ENCODE assay signal across 17 cellular contexts in the genomic region with DNA sequence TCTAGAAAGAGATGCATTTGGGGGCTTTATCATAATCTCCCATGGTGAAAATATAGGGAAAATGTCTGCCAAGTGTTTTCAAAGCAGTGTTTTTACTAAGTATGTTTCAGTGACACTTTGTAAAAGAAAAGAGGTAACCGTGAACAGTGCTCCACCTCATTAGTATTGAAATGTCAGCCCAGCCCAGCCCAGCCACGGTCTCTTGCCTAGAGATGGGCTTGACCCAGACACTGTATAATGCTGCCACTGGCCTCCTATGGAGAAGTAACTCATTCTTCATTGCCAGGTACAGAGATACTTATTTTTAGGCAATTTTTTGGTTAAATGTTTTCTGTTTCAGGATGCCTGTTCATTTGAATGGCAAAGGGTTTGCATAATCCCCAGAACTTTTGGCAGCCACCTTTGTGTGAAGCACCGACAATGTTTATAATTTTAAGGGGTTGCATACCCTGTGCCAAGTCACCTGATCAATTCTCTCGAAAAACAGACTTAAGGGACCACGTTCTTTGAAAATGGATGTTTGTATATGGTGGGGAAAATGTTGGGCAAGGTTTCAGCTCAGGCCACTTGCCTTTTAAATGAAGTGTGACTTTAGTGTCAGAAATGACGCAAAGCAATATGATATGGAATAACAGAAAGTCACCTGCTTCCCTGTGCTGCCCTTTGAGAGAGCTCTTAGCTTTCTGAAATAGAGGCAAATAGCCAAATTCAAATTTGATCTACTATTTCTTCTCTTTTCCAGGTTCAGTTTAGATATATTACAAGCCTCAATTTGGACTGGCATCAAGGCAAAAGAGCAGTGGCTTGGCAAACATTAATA.
"Had no signal": no experiment of that assay in that cellular context is flagged by ENCODE, and none has a peak within 500 bp of the region (broad histone marks: within the 10 kb centered on the region; RNA-seq: fewer than 3 reads in every experiment).

No MANE protein-coding gene starts in this region.

- H3K4me2 ChIP-seq: smooth muscle cell had no signal

- H3K27me3 ChIP-seq: brain microvascular endothelial cell, foreskin keratinocyte, right lobe of liver, suprapubic skin, upper lobe of left lung had no signal

- DNase-seq: activated CD4-positive, alpha-beta T cell treated with anti-CD3 and anti-CD28 coated beads for 4 hours; activated CD8-positive, alpha-beta T cell treated with anti-CD3 and anti-CD28 coated beads for 36 hours; activated naive CD4-positive, alpha-beta T cell; activated naive CD8-positive, alpha-beta T cell treated with anti-CD3 and anti-CD28 coated beads, Interleukin-2, amount 10 ng/mL, durations not matched to agents 7 days and 5 days; brain microvascular endothelial cell; cerebellar nuclear complex; effector CD8-positive, alpha-beta T cell; foreskin keratinocyte; kidney glomerular epithelial cell; psoas muscle; right lobe of liver; stimulated activated CD4-positive, alpha-beta T cell treated with anti-CD3 and anti-CD28 coated beads, Interleukin-4, amount 100 ng/mL, for 4 hours; stimulated activated CD8-positive, alpha-beta memory T cell treated with anti-CD3 and anti-CD28 coated beads, Interleukin-4, amount 100 ng/mL, for 48 hours; stimulated activated naive CD8-positive, alpha-beta T cell treated with anti-CD3 and anti-CD28 coated beads, Interleukin-15, Interleukin-2, amounts not matched to agents 100 U/mL and 50 U/mL, for 24 hours had no signal

- H3K36me3 ChIP-seq: brain microvascular endothelial cell, right lobe of liver, suprapubic skin, upper lobe of left lung had no signal

- ATAC-seq: activated CD8-positive, alpha-beta T cell treated with anti-CD3 and anti-CD28 coated beads for 36 hours; foreskin keratinocyte; psoas muscle; right lobe of liver; stimulated activated naive CD8-positive, alpha-beta T cell treated with anti-CD3 and anti-CD28 coated beads, Interleukin-15, Interleukin-2, amounts not matched to agents 100 U/mL and 50 U/mL, for 24 hours had no signal

- H3K27ac ChIP-seq: brain microvascular endothelial cell, foreskin keratinocyte, psoas muscle, right lobe of liver, suprapubic skin, upper lobe of left lung had no signal

- H3K9me3 ChIP-seq: psoas muscle, right lobe of liver, suprapubic skin, upper lobe of left lung had no signal

- H3K4me3 ChIP-seq: psoas muscle, right lobe of liver, smooth muscle cell, suprapubic skin, upper lobe of left lung had no signal

- H3K4me1 ChIP-seq: foreskin keratinocyte, psoas muscle, right lobe of liver, suprapubic skin, upper lobe of left lung had no signal
